In the genomic region with DNA sequence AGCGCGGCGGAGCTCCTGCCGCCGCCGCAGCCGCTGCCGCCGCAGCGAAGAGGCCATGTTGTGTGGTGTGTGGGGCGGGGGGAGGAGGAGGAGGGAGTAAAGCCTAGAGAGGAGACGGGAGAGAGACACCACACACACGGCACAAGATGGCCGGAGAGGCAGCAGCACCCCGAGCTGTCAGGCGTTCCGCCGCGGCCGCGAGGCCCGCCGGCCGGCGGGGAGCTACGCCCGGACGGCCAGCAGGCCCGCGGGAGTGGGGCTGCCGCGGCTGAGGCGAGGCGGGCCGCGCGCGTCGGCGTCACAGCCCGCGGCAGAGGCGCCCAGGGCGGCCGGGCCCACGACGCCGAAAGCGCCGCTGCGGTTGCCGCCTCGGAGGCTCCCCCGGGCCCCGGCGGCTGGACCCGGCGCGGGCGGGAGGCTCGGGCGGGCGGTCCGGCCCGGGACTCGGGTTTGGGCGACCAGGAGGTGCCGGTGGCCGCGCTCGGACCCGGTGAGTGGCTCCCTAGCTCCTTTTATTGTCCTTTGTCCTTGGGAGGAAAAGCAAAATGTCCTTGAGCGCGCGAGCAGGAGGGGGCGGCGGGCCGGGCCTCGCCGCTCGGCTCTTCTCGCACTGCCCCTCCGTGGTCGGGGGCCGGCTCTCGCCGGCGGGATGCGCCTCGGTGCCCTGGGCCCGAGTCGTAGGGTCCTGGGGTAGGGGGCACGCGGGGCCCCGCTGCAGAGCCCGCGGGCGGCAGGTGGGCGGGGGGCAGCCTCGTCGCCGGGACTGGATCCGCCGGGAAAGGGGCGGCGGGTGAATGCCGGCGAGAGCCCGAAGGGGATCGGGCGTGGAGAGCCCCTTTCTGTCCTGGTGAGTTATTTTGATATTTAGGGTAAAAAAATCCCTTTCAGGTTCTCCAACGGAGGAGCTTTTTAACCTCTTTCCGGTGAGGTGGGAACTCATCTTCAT, we compare ENCODE assay signal across 1 cellular context.
TF ChIP-seq lines count a peak whose summit lies in the region.

No MANE protein-coding gene starts in this region.

TF ChIP-seq in WTC11, 78 proteins besides CTCF, POLR2A, EP300 and RAD21 (continued from another document):
- TF ChIP-seq, protein P1, sequence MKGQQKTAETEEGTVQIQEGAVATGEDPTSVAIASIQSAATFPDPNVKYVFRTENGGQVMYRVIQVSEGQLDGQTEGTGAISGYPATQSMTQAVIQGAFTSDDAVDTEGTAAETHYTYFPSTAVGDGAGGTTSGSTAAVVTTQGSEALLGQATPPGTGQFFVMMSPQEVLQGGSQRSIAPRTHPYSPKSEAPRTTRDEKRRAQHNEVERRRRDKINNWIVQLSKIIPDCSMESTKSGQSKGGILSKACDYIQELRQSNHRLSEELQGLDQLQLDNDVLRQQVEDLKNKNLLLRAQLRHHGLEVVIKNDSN (CRISPR knock-in tag; IDR thresholded peaks at IDR 0.05): peak; percentile 18; the same call in 1 of the 2 replicates
- TF ChIP-seq, protein P2, sequence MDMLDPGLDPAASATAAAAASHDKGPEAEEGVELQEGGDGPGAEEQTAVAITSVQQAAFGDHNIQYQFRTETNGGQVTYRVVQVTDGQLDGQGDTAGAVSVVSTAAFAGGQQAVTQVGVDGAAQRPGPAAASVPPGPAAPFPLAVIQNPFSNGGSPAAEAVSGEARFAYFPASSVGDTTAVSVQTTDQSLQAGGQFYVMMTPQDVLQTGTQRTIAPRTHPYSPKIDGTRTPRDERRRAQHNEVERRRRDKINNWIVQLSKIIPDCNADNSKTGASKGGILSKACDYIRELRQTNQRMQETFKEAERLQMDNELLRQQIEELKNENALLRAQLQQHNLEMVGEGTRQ (CRISPR knock-in tag; IDR thresholded peaks at IDR 0.05): no peak
- TF ChIP-seq ZNF671 (CRISPR knock-in tag; IDR thresholded peaks at IDR 0.05): 0 out of 2 replicates have a peak, but pooled peaks have one; percentile 70
- TF ChIP-seq, protein P3, sequence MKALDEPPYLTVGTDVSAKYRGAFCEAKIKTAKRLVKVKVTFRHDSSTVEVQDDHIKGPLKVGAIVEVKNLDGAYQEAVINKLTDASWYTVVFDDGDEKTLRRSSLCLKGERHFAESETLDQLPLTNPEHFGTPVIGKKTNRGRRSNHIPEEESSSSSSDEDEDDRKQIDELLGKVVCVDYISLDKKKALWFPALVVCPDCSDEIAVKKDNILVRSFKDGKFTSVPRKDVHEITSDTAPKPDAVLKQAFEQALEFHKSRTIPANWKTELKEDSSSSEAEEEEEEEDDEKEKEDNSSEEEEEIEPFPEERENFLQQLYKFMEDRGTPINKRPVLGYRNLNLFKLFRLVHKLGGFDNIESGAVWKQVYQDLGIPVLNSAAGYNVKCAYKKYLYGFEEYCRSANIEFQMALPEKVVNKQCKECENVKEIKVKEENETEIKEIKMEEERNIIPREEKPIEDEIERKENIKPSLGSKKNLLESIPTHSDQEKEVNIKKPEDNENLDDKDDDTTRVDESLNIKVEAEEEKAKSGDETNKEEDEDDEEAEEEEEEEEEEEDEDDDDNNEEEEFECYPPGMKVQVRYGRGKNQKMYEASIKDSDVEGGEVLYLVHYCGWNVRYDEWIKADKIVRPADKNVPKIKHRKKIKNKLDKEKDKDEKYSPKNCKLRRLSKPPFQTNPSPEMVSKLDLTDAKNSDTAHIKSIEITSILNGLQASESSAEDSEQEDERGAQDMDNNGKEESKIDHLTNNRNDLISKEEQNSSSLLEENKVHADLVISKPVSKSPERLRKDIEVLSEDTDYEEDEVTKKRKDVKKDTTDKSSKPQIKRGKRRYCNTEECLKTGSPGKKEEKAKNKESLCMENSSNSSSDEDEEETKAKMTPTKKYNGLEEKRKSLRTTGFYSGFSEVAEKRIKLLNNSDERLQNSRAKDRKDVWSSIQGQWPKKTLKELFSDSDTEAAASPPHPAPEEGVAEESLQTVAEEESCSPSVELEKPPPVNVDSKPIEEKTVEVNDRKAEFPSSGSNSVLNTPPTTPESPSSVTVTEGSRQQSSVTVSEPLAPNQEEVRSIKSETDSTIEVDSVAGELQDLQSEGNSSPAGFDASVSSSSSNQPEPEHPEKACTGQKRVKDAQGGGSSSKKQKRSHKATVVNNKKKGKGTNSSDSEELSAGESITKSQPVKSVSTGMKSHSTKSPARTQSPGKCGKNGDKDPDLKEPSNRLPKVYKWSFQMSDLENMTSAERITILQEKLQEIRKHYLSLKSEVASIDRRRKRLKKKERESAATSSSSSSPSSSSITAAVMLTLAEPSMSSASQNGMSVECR (CRISPR knock-in tag; IDR thresholded peaks at IDR 0.05; ENCODE audit: borderline replicate concordance): 0 out of 2 replicates have a peak, but pooled peaks have one; percentile 28
- TF ChIP-seq EMX1 (CRISPR knock-in tag; IDR thresholded peaks at IDR 0.05): no peak
- TF ChIP-seq NFE2L1 (CRISPR knock-in tag; IDR thresholded peaks at IDR 0.05): no peak
- TF ChIP-seq ZNF396 (CRISPR knock-in tag; IDR thresholded peaks at IDR 0.05; ENCODE audit: borderline replicate concordance): no peak
- TF ChIP-seq, protein P4, sequence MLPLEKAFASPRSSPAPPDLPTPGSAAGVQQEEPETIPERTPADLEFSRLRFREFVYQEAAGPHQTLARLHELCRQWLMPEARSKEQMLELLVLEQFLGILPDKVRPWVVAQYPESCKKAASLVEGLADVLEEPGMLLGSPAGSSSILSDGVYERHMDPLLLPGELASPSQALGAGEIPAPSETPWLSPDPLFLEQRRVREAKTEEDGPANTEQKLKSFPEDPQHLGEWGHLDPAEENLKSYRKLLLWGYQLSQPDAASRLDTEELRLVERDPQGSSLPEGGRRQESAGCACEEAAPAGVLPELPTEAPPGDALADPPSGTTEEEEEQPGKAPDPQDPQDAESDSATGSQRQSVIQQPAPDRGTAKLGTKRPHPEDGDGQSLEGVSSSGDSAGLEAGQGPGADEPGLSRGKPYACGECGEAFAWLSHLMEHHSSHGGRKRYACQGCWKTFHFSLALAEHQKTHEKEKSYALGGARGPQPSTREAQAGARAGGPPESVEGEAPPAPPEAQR (CRISPR knock-in tag; IDR thresholded peaks at IDR 0.05): no peak
